ENCODE assay signal across 11 cellular contexts in genomic region chr1:174954686-174955669, GRCh38. TPM values are rescaled to one million over a fixed set of nuclear protein-coding genes. Genes with fewer than 3 reads are reported as not detected.
DNase-seq lines count a peak whose midpoint lies in the region; FAIRE-seq and TF ChIP-seq lines count a peak whose summit lies in the region.
"Had no signal": no experiment of that assay in that cellular context is flagged by ENCODE, and none has a peak within 500 bp of the region (broad histone marks: within the 10 kb centered on the region; RNA-seq: fewer than 3 reads in every experiment).

No MANE protein-coding gene starts in this region.

- peaks cover 27% of the 10 kb centered on the region for H3K4me1 Mint-ChIP-seq in brain

- H3K27me3 ChIP-seq in small intestine (ENCODE audit: control insufficient read depth in 2 of 2, insufficient read depth in 2 of 2, low read length in 2 of 2) = no peaks in the 10 kb centered on the region

- H3K27ac ChIP-seq in small intestine (ENCODE audit: low read depth in 1 of 2, low read length in 1 of 2) = peak overlapping the region; percentile 48 to 91
- H3K27ac ChIP-seq: epithelial cell of prostate had no signal

- H3K4me1 ChIP-seq in small intestine (ENCODE audit: control insufficient read depth in 2 of 2, insufficient read depth in 1 of 2, low read depth in 1 of 2, low read length in 1 of 2) = peaks cover 0 to 6% of the 10 kb centered on the region in 2 donors

- 34 to 37% (median 36%) methylated on average over 3 of the region's 3 CpGs for WGBS in small intestine, 3 donors

- H3K9me3 Mint-ChIP-seq in brain = no peaks in the 10 kb centered on the region

- FAIRE-seq in small intestine (lab: Jason Lieb, UNC) = no peak
- FAIRE-seq: A204.1 had no signal

- H3K9me3 ChIP-seq in small intestine (ENCODE audit: control insufficient read depth, low read depth) = no peaks in the 10 kb centered on the region

- TF ChIP-seq CTCF in brain (conservative IDR thresholded peaks at IDR 0.05) = no peak

- peaks cover 3% of the 10 kb centered on the region for H3K36me3 Mint-ChIP-seq in brain

- H3K36me3 ChIP-seq in small intestine (ENCODE audit: control insufficient read depth in 2 of 2, insufficient read depth in 2 of 2, low read length in 2 of 2) = peaks cover 0 to 1% of the 10 kb centered on the region in 2 donors

- DNase-seq in NOMO-1 (lab: John Stamatoyannopoulos, UW; ENCODE audit: unreplicated experiment in 2 of 2) (peak; percentile 50 to 80), NOMO-1 treated with dmso at 0.1 percent for 144 hours (lab: John Stamatoyannopoulos, UW; ENCODE audit: unreplicated experiment) (no peak), NCI-H2171 treated with DMSO at 0.1 percent for 48 hours (lab: John Stamatoyannopoulos, UW) (peak; percentile 97), small intestine (no peak), EL (no peak), occipital lobe (lab: John Stamatoyannopoulos, UW) (no peak)
- DNase-seq in activated naive CD4-positive, alpha-beta T cell treated with Interleukin-2 at 50 U/mL for 16 hours = no peak
- DNase-seq: mesenchymal stem cell had no signal

- H3K4me3 ChIP-seq in small intestine (ENCODE audit: low read depth in 1 of 2, low read length in 2 of 2) = no peak overlapping the region

- H3K27ac Mint-ChIP-seq in brain = peak overlapping the region; percentile 34 to 87 (median 78)

- H3K27me3 Mint-ChIP-seq in brain = no peaks in the 10 kb centered on the region

- peak overlapping the region in 1 of 5 experiments; percentile 33 for H3K4me3 Mint-ChIP-seq in brain

RNA-seq across cellular contexts. Expression of gene CACYBP, which starts 44.8 kb away (rescaled TPM):
- polyA plus RNA-seq in brain (ENCODE audit: insufficient read depth, low read depth, low replicate concordance) (181 TPM), small intestine (10 to 100 TPM; 42.4 to 99.8 (median 47.4) TPM)
- total RNA-seq in occipital lobe = 103 TPM

Comparison
In these comparisons a context has a peak if more than half of its experiments do, and no peak if none do; other contexts are left out.
1. DNase-seq: peak in NOMO-1 (2 of 2) and NCI-H2171 treated with DMSO at 0.1 percent for 48 hours (single experiment); none in NOMO-1 treated with dmso at 0.1 percent for 144 hours (single experiment), small intestine (single experiment), EL (single experiment), occipital lobe (single experiment) and activated naive CD4-positive, alpha-beta T cell treated with Interleukin-2 at 50 U/mL for 16 hours (single experiment).